8 cellular contexts compared by ENCODE assay signal in genomic region chr16:62277942-62278341, GRCh38.
"Had no signal": no experiment of that assay in that cellular context is flagged by ENCODE, and none has a peak within 500 bp of the region (broad histone marks: within the 10 kb centered on the region; RNA-seq: fewer than 3 reads in every experiment).

No MANE protein-coding gene starts in this region.

- H3K4me3 ChIP-seq: GM12878 had no signal

- DNase-seq: GDM1, GF-D8 had no signal

- FAIRE-seq: G401.6, GM12878, GM12891, GM12892, GM18507, GM19239 had no signal

- ATAC-seq: GM12878 had no signal
